Comparison of ENCODE assay signal across 12 cellular contexts in the genomic region with DNA sequence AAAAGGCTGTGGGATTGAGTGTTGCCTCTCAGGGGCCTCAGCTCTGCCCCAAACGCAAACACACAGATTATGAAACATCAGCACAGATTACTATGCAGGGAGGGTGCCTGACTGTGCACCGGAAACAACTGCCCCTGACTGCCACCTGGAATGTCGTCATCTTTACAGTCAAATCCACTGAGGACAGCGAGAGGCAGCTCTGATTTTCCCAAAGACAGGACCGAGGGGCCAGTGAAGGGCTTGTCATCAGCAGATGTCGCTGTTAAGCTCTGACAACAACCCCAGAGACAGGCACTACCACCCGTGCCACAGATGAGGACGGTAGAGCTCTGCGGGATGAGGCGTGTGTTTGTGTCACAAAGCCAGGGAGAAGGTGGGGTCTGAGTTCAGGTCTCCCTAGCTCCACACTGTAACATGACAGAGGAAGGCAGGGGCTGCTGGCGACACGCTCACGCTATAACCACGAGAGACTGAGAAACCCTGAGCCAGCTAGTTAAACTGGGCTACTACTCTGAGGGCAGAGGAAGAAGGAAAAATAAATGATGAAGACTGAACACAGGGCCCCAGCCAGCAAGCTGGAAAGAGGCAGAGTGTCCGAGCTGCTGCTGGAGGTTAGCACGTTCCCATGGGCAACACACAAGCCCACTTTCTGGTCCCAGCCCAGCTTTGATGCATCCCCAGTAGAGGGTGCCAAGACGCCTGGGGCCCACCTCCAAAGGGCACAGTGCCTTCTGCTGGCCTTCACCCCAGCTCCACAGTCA. TPM values are rescaled to one million over a fixed set of nuclear protein-coding genes. Genes with fewer than 3 reads are reported as not detected.
A peak's percentile ranks its signal among the peaks of the same experiment; 100 is the strongest.
DNase-seq lines count a peak whose midpoint lies in the region; TF ChIP-seq lines count a peak whose summit lies in the region.
"Had no signal": no experiment of that assay in that cellular context is flagged by ENCODE, and none has a peak within 500 bp of the region (broad histone marks: within the 10 kb centered on the region; RNA-seq: fewer than 3 reads in every experiment).

No MANE protein-coding gene starts in this region.

- 75% methylated on average over 17 of the region's 17 CpGs for WGBS in hepatocyte (ENCODE audit: low lambda C conversion rate, missing lambda C conversion rate)
- 66% methylated on average over 17 of the region's 17 CpGs for WGBS in urinary bladder

- no peak overlapping the region for H2AFZ ChIP-seq in hepatocyte

- H3K9me3 ChIP-seq in hepatocyte (ENCODE audit: low read depth), result no peaks in the 10 kb centered on the region
- H3K9me3 ChIP-seq: SK-N-SH, upper lobe of left lung had no signal

- peaks cover 6% of the 10 kb centered on the region for H3K79me2 ChIP-seq in hepatocyte

- DNase-seq in NCI-H82 (lab: John Stamatoyannopoulos, UW) (peak; percentile 61), NCI-H82 treated with DMSO at 0.1 percent for 48 hours (lab: John Stamatoyannopoulos, UW; ENCODE audit: unreplicated experiment) (no peak), RPMI7951 (ENCODE audit: low read depth) (peak; percentile 33), hepatocyte (ENCODE audit: low spot score) (peak; percentile 39), 8988T (no peak), NCI-H748 treated with DMSO at 0.1 percent for 48 hours (lab: John Stamatoyannopoulos, UW) (no peak)
- DNase-seq in central memory CD4-positive, alpha-beta T cell, result no peak
- DNase-seq: activated naive CD4-positive, alpha-beta T cell treated with anti-CD3 and anti-CD28 coated beads, Interleukin-2, amount 50 U/mL, for 16 hours; AML-193; SK-N-SH had no signal

- peak overlapping the region; percentile 29 for H3K4me2 ChIP-seq in hepatocyte
- H3K4me2 ChIP-seq: SK-N-SH had no signal

- no peaks in the 10 kb centered on the region for H3K9me2 ChIP-seq in hepatocyte (replicated peaks; ENCODE audit: insufficient read depth)
- H3K9me2 ChIP-seq: SK-N-SH had no signal

- H3K36me3 ChIP-seq in hepatocyte (replicated peaks; ENCODE audit: insufficient read depth, low read depth) (no peaks in the 10 kb centered on the region), urinary bladder (ENCODE audit: insufficient read depth) (no peaks in the 10 kb centered on the region)
- H3K36me3 ChIP-seq: upper lobe of left lung had no signal

- H3K4me1 ChIP-seq in hepatocyte (ENCODE audit: insufficient read depth) (peaks cover 22% of the 10 kb centered on the region), urinary bladder (ENCODE audit: insufficient read depth) (no peaks in the 10 kb centered on the region)

- TF ChIP-seq CTCF in hepatocyte (IDR thresholded peaks at IDR 0.05; ENCODE audit: poor library complexity), result peak; percentile 23

- H4K20me1 ChIP-seq in hepatocyte (ENCODE audit: insufficient read depth, poor library complexity, severe bottlenecking), result peaks cover 2% of the 10 kb centered on the region

- H3K27ac ChIP-seq in hepatocyte (peak overlapping the region; percentile 36), urinary bladder (ENCODE audit: low read depth) (peak overlapping the region; percentile 0)
- H3K27ac ChIP-seq: upper lobe of left lung had no signal

- H3K4me3 ChIP-seq in hepatocyte, result no peak overlapping the region
- H3K4me3 ChIP-seq in urinary bladder (ENCODE audit: low read depth, low read length), result no peak overlapping the region
- H3K4me3 ChIP-seq: upper lobe of left lung had no signal

- no peaks in the 10 kb centered on the region for H3K27me3 ChIP-seq in hepatocyte
- H3K27me3 ChIP-seq: upper lobe of left lung had no signal

RNA-seq across cellular contexts. Expression of a gene that starts 47.0 kb away (rescaled TPM):
- 0.24 and 0.68 TPM in 2 replicates for total RNA-seq in RPMI7951 (2014; rRNA removed; shearing (Covaris generic))
- total RNA-seq in hepatocyte (11.7 and 11.8 TPM in 2 replicates), urinary bladder (14.0 TPM)
- polyA plus RNA-seq in hepatocyte (8.2 and 12.1 TPM in 2 replicates), urinary bladder (5.9 TPM)

Comparison
In these comparisons a context has a peak if more than half of its experiments do, and no peak if none do; other contexts are left out.
1. DNase-seq: peak in NCI-H82 (single experiment), RPMI7951 (single experiment) and hepatocyte (single experiment); none in NCI-H82 treated with DMSO at 0.1 percent for 48 hours (single experiment), 8988T (single experiment), NCI-H748 treated with DMSO at 0.1 percent for 48 hours (single experiment) and central memory CD4-positive, alpha-beta T cell (single experiment).